Comparison of ENCODE assay signal across 30 cellular contexts in genomic region chr4:5444918-5445517, GRCh38.
"Had no signal": no experiment of that assay in that cellular context is flagged by ENCODE, and none has a peak within 500 bp of the region (broad histone marks: within the 10 kb centered on the region; RNA-seq: fewer than 3 reads in every experiment).

No MANE protein-coding gene starts in this region.

- ATAC-seq: activated CD4-positive, CD25-positive, alpha-beta regulatory T cell treated with anti-CD3 and anti-CD28 coated beads, Interleukin-2, amount 50 U/mL, for 24 hours; body of pancreas; esophagus mucosa; left ventricle myocardium superior; mucosa of descending colon; natural killer cell treated with Interleukin-12 subunit alpha and Interleukin-12 subunit beta and Interleukin-15 and Interleukin-18, amount 100 ng/mL, for 72 hours had no signal

- H3K27me3 Mint-ChIP-seq: activated naive CD8-positive, alpha-beta T cell treated with anti-CD3 and anti-CD28 coated beads for 36 hours; natural killer cell treated with Interleukin-12 subunit alpha and Interleukin-12 subunit beta and Interleukin-15 and Interleukin-18, amount 100 ng/mL, for 72 hours; progenitor cell of endocrine pancreas had no signal

- H3K4me3 Mint-ChIP-seq: activated naive CD4-positive, alpha-beta T cell treated with anti-CD3 and anti-CD28 coated beads for 36 hours; activated naive CD8-positive, alpha-beta T cell treated with anti-CD3 and anti-CD28 coated beads for 36 hours; natural killer cell treated with Interleukin-12 subunit alpha and Interleukin-12 subunit beta and Interleukin-15 and Interleukin-18, amount 100 ng/mL, for 72 hours; T-helper 1 cell treated with Interleukin-12 subunit alpha and Interleukin-12 subunit beta and Interleukin-4 antibody, amounts not matched to agents 30 μg/mL and 1 μg/mL, for 36 hours had no signal

- H3K36me3 ChIP-seq: adrenal gland, colonic mucosa, neutrophil, ovary, suprapubic skin, tibial artery, WERI-Rb-1 had no signal

- DNase-seq: activated CD4-positive, alpha-beta T cell treated with anti-CD3 and anti-CD28 coated beads for 48 hours; activated CD4-positive, alpha-beta T cell treated with anti-CD3 and anti-CD28 coated beads, Interleukin-2, amount 50 U/mL, for 48 hours; activated CD8-positive, alpha-beta memory T cell treated with anti-CD3 and anti-CD28 coated beads for 24 hours; activated effector memory CD4-positive, alpha-beta T cell treated with anti-CD3 and anti-CD28 coated beads, Interleukin-2, amount 50 U/mL, for 16 hours; activated naive CD4-positive, alpha-beta T cell treated with anti-CD3 and anti-CD28 coated beads for 36 hours; activated naive CD8-positive, alpha-beta T cell treated with anti-CD3 and anti-CD28 coated beads for 36 hours; adrenal gland; body of pancreas; cerebellar nuclear complex; colonic mucosa; dorsolateral prefrontal cortex; foreskin fibroblast; hippocampal formation; left ventricle myocardium superior; mucosa of descending colon; ovary; stimulated activated CD4-positive, alpha-beta T cell treated with anti-CD3 and anti-CD28 coated beads, Interleukin-15, amount 100 ng/mL, for 24 hours; stimulated activated naive CD4-positive, alpha-beta T cell; SW 1271; T-helper 9 cell; WERI-Rb-1 had no signal

- H3K4me1 Mint-ChIP-seq: activated naive CD8-positive, alpha-beta T cell treated with anti-CD3 and anti-CD28 coated beads for 36 hours had no signal

- H3K9me3 ChIP-seq: adrenal gland, body of pancreas, colonic mucosa, mucosa of descending colon, neutrophil, ovary, suprapubic skin, tibial artery had no signal

- H3K4me3 ChIP-seq: adrenal gland, body of pancreas, colonic mucosa, dorsolateral prefrontal cortex, mucosa of descending colon, ovary, smooth muscle cell, suprapubic skin, tibial artery had no signal

- H3K27me3 ChIP-seq: adrenal gland, body of pancreas, colonic mucosa, neutrophil, ovary, suprapubic skin, tibial artery had no signal

- H3K36me3 Mint-ChIP-seq: activated naive CD8-positive, alpha-beta T cell treated with anti-CD3 and anti-CD28 coated beads for 36 hours; natural killer cell treated with Interleukin-12 subunit alpha and Interleukin-12 subunit beta and Interleukin-15 and Interleukin-18, amount 100 ng/mL, for 72 hours had no signal

- H3K4me1 ChIP-seq: adrenal gland, body of pancreas, colonic mucosa, suprapubic skin, tibial artery had no signal

- H3K9me3 Mint-ChIP-seq: activated naive CD4-positive, alpha-beta T cell treated with anti-CD3 and anti-CD28 coated beads for 36 hours; natural killer cell treated with Interleukin-12 subunit alpha and Interleukin-12 subunit beta and Interleukin-15 and Interleukin-18, amount 100 ng/mL, for 72 hours; T-helper 1 cell treated with Interleukin-12 subunit alpha and Interleukin-12 subunit beta and Interleukin-4 antibody, amounts not matched to agents 30 μg/mL and 1 μg/mL, for 36 hours had no signal

- H3K27ac ChIP-seq: adrenal gland, body of pancreas, colonic mucosa, dorsolateral prefrontal cortex, neutrophil, ovary, suprapubic skin, tibial artery, WERI-Rb-1 had no signal

- H3K27ac Mint-ChIP-seq: activated naive CD4-positive, alpha-beta T cell treated with anti-CD3 and anti-CD28 coated beads for 36 hours; activated naive CD8-positive, alpha-beta T cell treated with anti-CD3 and anti-CD28 coated beads for 36 hours; natural killer cell treated with Interleukin-12 subunit alpha and Interleukin-12 subunit beta and Interleukin-15 and Interleukin-18, amount 100 ng/mL, for 72 hours; T-helper 1 cell treated with Interleukin-12 subunit alpha and Interleukin-12 subunit beta and Interleukin-4 antibody, amounts not matched to agents 30 μg/mL and 1 μg/mL, for 36 hours had no signal
